ENCODE assay signal across 9 cellular contexts in genomic region chr19:6718741-6719539, GRCh38. TPM values are rescaled to one million over a fixed set of nuclear protein-coding genes. Genes with fewer than 3 reads are reported as not detected.
DNase-seq lines count a peak whose midpoint lies in the region; ATAC-seq and TF ChIP-seq lines count a peak whose summit lies in the region.
"Had no signal": no experiment of that assay in that cellular context is flagged by ENCODE, and none has a peak within 500 bp of the region (broad histone marks: within the 10 kb centered on the region; RNA-seq: fewer than 3 reads in every experiment).

No MANE protein-coding gene starts in this region.

- H3K36me3 Mint-ChIP-seq in activated naive CD4-positive, alpha-beta T cell treated with anti-CD3 and anti-CD28 coated beads for 36 hours (ENCODE audit: low read depth) = no peaks in the 10 kb centered on the region
- no peaks in the 10 kb centered on the region for H3K36me3 Mint-ChIP-seq in osteocyte (ENCODE audit: unreplicated experiment)

- H3K27me3 ChIP-seq in HCT116 (ENCODE audit: insufficient read depth, low read length) = no peaks in the 10 kb centered on the region
- H3K27me3 ChIP-seq in thyroid gland = no peaks in the 10 kb centered on the region

- no peak overlapping the region for H3K4me3 Mint-ChIP-seq in activated naive CD4-positive, alpha-beta T cell treated with anti-CD3 and anti-CD28 coated beads for 36 hours
- no peak overlapping the region for H3K4me3 Mint-ChIP-seq in osteocyte (ENCODE audit: unreplicated experiment)

- H3K36me3 ChIP-seq in HCT116 (ENCODE audit: control insufficient read depth in 1 of 2, insufficient read depth in 2 of 2, low read length in 2 of 2) = no peaks in the 10 kb centered on the region
- H3K36me3 ChIP-seq in thyroid gland = no peaks in the 10 kb centered on the region

- no peak overlapping the region for H2AFZ ChIP-seq in HCT116 (ENCODE audit: low read depth, low read length, poor library complexity, severe bottlenecking)

- H3K9me3 ChIP-seq in HCT116 (ENCODE audit: control insufficient read depth in 1 of 2, insufficient read depth in 1 of 2, low read depth in 1 of 2, low read length in 2 of 2) (no peaks in the 10 kb centered on the region), thyroid gland (no peaks in the 10 kb centered on the region)

- intact Hi-C loops in HCT116 (cut with micrococcal nuclease) = loop anchor here (2.0 kb wide), 1 partner anchor 202 kb away; no protein-coding TSS in a partner anchor
- intact Hi-C loops in activated naive CD4-positive, alpha-beta T cell treated with anti-CD3 and anti-CD28 coated beads for 36 hours (cut with micrococcal nuclease) = no loop called here
- intact Hi-C loops in left colon (cut with DNase I, micrococcal nuclease) = no loop called here
- intact Hi-C loops in thyroid gland (cut with DNase I) = no loop called here

- H3K4me2 ChIP-seq in HCT116 (ENCODE audit: low read length) = no peak overlapping the region

- no peaks in the 10 kb centered on the region for H4K20me1 ChIP-seq in HCT116 (ENCODE audit: insufficient read depth)

- H3K27ac ChIP-seq in HCT116 (ENCODE audit: low read depth, low read length) (no peak overlapping the region), thyroid gland (no peak overlapping the region)

- H3K4me1 Mint-ChIP-seq in activated naive CD4-positive, alpha-beta T cell treated with anti-CD3 and anti-CD28 coated beads for 36 hours (ENCODE audit: low read depth) = peaks cover 17% of the 10 kb centered on the region
- peaks cover 3% of the 10 kb centered on the region for H3K4me1 Mint-ChIP-seq in osteocyte (ENCODE audit: unreplicated experiment)

- no peaks in the 10 kb centered on the region for H3K27me3 Mint-ChIP-seq in activated naive CD4-positive, alpha-beta T cell treated with anti-CD3 and anti-CD28 coated beads for 36 hours (ENCODE audit: low read depth)
- peaks cover 27% of the 10 kb centered on the region for H3K27me3 Mint-ChIP-seq in osteocyte (ENCODE audit: unreplicated experiment)

- no peak overlapping the region for H3K27ac Mint-ChIP-seq in activated naive CD4-positive, alpha-beta T cell treated with anti-CD3 and anti-CD28 coated beads for 36 hours
- H3K27ac Mint-ChIP-seq in osteocyte (ENCODE audit: unreplicated experiment) = no peak overlapping the region

- H3K9ac ChIP-seq in HCT116 (ENCODE audit: low read length) = no peak overlapping the region

- no TSS peak for BruUV-seq in HCT116 (replicated peaks; lab: Mats Ljungman, UMichigan)

- H3K9me2 ChIP-seq in HCT116 (ENCODE audit: insufficient read depth) = no peaks in the 10 kb centered on the region

- TF ChIP-seq RAD21 in HCT116 (IDR thresholded peaks at IDR 0.05; ENCODE audit: low read depth) = no peak

- no peak for TF ChIP-seq CTCF in AG10803 (conservative IDR thresholded peaks at IDR 0.05; ENCODE audit: low read length)
- no peak for TF ChIP-seq CTCF in HCT116 (IDR thresholded peaks at IDR 0.05 in 2 of 3, conservative IDR thresholded peaks at IDR 0.05 in 1 of 3; ENCODE audit: borderline replicate concordance in 1 of 3, insufficient read depth in 1 of 3, low read depth in 2 of 3, low read length in 2 of 3)
- TF ChIP-seq CTCF in thyroid gland (IDR thresholded peaks at IDR 0.05) = no peak
- no peak for TF ChIP-seq CTCF in osteocyte (IDR thresholded peaks at IDR 0.05)

- DNase-seq in AG10803 (ENCODE audit: low read depth) = peak; percentile 5
- peak; percentile 79 for DNase-seq in HCT116 (ENCODE audit: low read depth, low spot score)
- peak; percentile 29 for DNase-seq in activated naive CD4-positive, alpha-beta T cell treated with anti-CD3 and anti-CD28 coated beads for 36 hours
- DNase-seq in left colon = no peak
- DNase-seq in thyroid gland = no peak
- no peak for DNase-seq in osteocyte (ENCODE audit: extremely low spot score, unreplicated experiment)

- H3K9me3 Mint-ChIP-seq in activated naive CD4-positive, alpha-beta T cell treated with anti-CD3 and anti-CD28 coated beads for 36 hours = no peaks in the 10 kb centered on the region
- H3K9me3 Mint-ChIP-seq in osteocyte (ENCODE audit: unreplicated experiment) = no peaks in the 10 kb centered on the region

- POLR2A ChIA-PET in HCT116 (lab: Charles Lee) = no interaction called here

- H3K4me3 ChIP-seq in AG10803 (ENCODE audit: low read length) (no peak overlapping the region), HCT116 (replicated peaks in 1 of 2; ENCODE audit: low read depth in 1 of 2, low read length in 2 of 2) (no peak overlapping the region), thyroid gland (replicated peaks in 1 of 3) (no peak overlapping the region)

- no peaks in the 10 kb centered on the region for H3K79me2 ChIP-seq in HCT116 (ENCODE audit: insufficient read depth, low read length)

- 80 to 88% methylated on average over 17 to 21 of the region's 21 CpGs for WGBS in thyroid gland, 2 donors

- ATAC-seq in HCT116 = peak; percentile 82
- peak; percentile 38 for ATAC-seq in left colon
- no peak for ATAC-seq in HG02642 (IDR thresholded peaks at IDR 0.05; ENCODE audit: poor library complexity, unreplicated experiment)
- no peak for ATAC-seq in GM18519 (IDR thresholded peaks at IDR 0.05; ENCODE audit: low FRiP score, unreplicated experiment)

- RAD21 ChIA-PET in HCT116 (lab: Charles Lee; ENCODE audit: low non-redundant PET in 1 of 2, low total read pairs in 2 of 2, uncharacterized antibody in 2 of 2, unreplicated experiment in 2 of 2) = no interaction called here

- TF ChIP-seq POLR2A in HCT116 (IDR thresholded peaks at IDR 0.05; ENCODE audit: borderline replicate concordance, extremely low read depth, insufficient read depth, insufficient read length) (no peak), thyroid gland (IDR thresholded peaks at IDR 0.05) (no peak)

- CTCF ChIA-PET in HCT116 (lab: Charles Lee) = no interaction called here
- CTCF ChIA-PET in activated naive CD4-positive, alpha-beta T cell treated with anti-CD3 and anti-CD28 coated beads for 36 hours (lab: Charles Lee) = no interaction called here

- H3K4me1 ChIP-seq in HCT116 (ENCODE audit: control insufficient read depth in 1 of 2, insufficient read depth in 2 of 2, low read length in 2 of 2) (peaks cover 13 to 30% of the 10 kb centered on the region in 2 experiments; a peak in 3 of 4 replicates), thyroid gland (peaks cover 12 to 26% of the 10 kb centered on the region in 2 donors)

TF ChIP-seq in HCT116, 20 proteins besides CTCF, POLR2A, EP300 and RAD21 (continues in another document):
- TF ChIP-seq POLR2AphosphoS5 (IDR thresholded peaks at IDR 0.05; ENCODE audit: low read depth, low read length) (no peak), ZBTB33 (IDR thresholded peaks at IDR 0.05; ENCODE audit: extremely low read depth, insufficient replicate concordance, low read length) (no peak), CBX3 (IDR thresholded peaks at IDR 0.05; ENCODE audit: low read depth) (no peak), SP1 (IDR thresholded peaks at IDR 0.05; ENCODE audit: low read depth) (no peak), SIN3A (IDR thresholded peaks at IDR 0.05; ENCODE audit: low read depth) (no peak), YY1 (IDR thresholded peaks at IDR 0.05; ENCODE audit: extremely low read depth, insufficient replicate concordance, low read depth, low read length) (no peak), MAX (IDR thresholded peaks at IDR 0.05) (no peak), ZNF274 (IDR thresholded peaks at IDR 0.05; ENCODE audit: low read depth, low read length) (no peak)

RNA-seq across cellular contexts. Expression of gene C3, which starts 1.5 kb away (rescaled TPM):
- total RNA-seq in HCT116 (2021; ENCODE audit: unreplicated experiment) = 7.0 TPM
- 1.6 and 2.1 TPM in 2 replicates for polyA plus RNA-seq in HCT116 (2012)
- under 1 TPM; 0.81 to 0.94 TPM for total RNA-seq in activated naive CD4-positive, alpha-beta T cell treated with anti-CD3 and anti-CD28 coated beads for 36 hours
- 100 to 1,000 TPM in 1 of 2 donors, 10 to 100 TPM in 1; 49.0 to 162 TPM for total RNA-seq in left colon
- 100 to 1,000 TPM; 126 to 631 (median 350) TPM for total RNA-seq in thyroid gland
- total RNA-seq in osteocyte = 0.56 TPM in 1 of 2 replicates, not detected in the other

RNA-seq across cellular contexts. Expression of gene GPR108, which starts 18.4 kb away (rescaled TPM):
- total RNA-seq in HCT116 (2021; ENCODE audit: unreplicated experiment) (75.0 TPM), left colon (100 to 1,000 TPM; 124 to 128 TPM), thyroid gland (100 to 1,000 TPM in 3 of 4 donors, 10 to 100 TPM in 1; 87.9 to 152 (median 116) TPM), osteocyte (45.4 and 51.5 TPM in 2 replicates)
- polyA plus RNA-seq in HCT116 (2012) = 89.6 and 104 TPM in 2 replicates
- 10 to 100 TPM; 54.0 to 59.9 TPM for total RNA-seq in activated naive CD4-positive, alpha-beta T cell treated with anti-CD3 and anti-CD28 coated beads for 36 hours

RNA-seq across cellular contexts. Expression of gene TRIP10, which starts 20.5 kb away (rescaled TPM):
- total RNA-seq in HCT116 (2021; ENCODE audit: unreplicated experiment) (111 TPM), left colon (10 to 100 TPM; 73.6 to 73.9 TPM), thyroid gland (10 to 100 TPM; 48.9 to 65.8 (median 58.8) TPM), osteocyte (51.1 and 53.8 TPM in 2 replicates)
- 109 and 120 TPM in 2 replicates for polyA plus RNA-seq in HCT116 (2012)
- 10 to 100 TPM; 56.2 to 61.1 TPM for total RNA-seq in activated naive CD4-positive, alpha-beta T cell treated with anti-CD3 and anti-CD28 coated beads for 36 hours

RNA-seq across cellular contexts. Expression of gene SH2D3A, which starts 48.3 kb away (rescaled TPM):
- 75.7 TPM for total RNA-seq in HCT116 (2021; ENCODE audit: unreplicated experiment)
- polyA plus RNA-seq in HCT116 (2012) = 57.7 and 67.0 TPM in 2 replicates
- total RNA-seq in activated naive CD4-positive, alpha-beta T cell treated with anti-CD3 and anti-CD28 coated beads for 36 hours = 10 to 100 TPM; 23.2 to 24.9 TPM
- 10 to 100 TPM; 46.7 to 52.1 TPM for total RNA-seq in left colon
- 10 to 100 TPM; 14.1 to 27.4 (median 20.7) TPM for total RNA-seq in thyroid gland
- not detected in 2 replicates for total RNA-seq in osteocyte

RNA-seq across cellular contexts. Expression of gene TNFSF14, which starts 49.0 kb away (rescaled TPM):
- 0.22 TPM for total RNA-seq in HCT116 (2021; ENCODE audit: unreplicated experiment)
- 0.03 TPM in 1 of 2 replicates, not detected in the other for polyA plus RNA-seq in HCT116 (2012)
- total RNA-seq in activated naive CD4-positive, alpha-beta T cell treated with anti-CD3 and anti-CD28 coated beads for 36 hours = 10 to 100 TPM; 13.1 to 14.5 TPM
- total RNA-seq in left colon = under 1 TPM; 0.34 to 0.73 TPM
- 1 to 10 TPM in 1 of 4 donors, under 1 TPM in 2, not detected in 1; 0.54 to 1.1 (median 0.63) TPM for total RNA-seq in thyroid gland
- not detected in 2 replicates for total RNA-seq in osteocyte
- total RNA-seq: glomerular endothelial cell had no signal

Comparison
In these comparisons a context has a peak if more than half of its experiments do, and no peak if none do; other contexts are left out.
1. DNase-seq: peak in AG10803 (single experiment), HCT116 (single experiment) and activated naive CD4-positive, alpha-beta T cell treated with anti-CD3 and anti-CD28 coated beads for 36 hours (single experiment); none in left colon (0 of 2), thyroid gland (0 of 2) and osteocyte (single experiment).
2. ATAC-seq: peak in HCT116 (single experiment) and left colon (single experiment); none in HG02642 (single experiment) and GM18519 (single experiment).